ENCODE assay signal across 8 cellular contexts in the genomic region with DNA sequence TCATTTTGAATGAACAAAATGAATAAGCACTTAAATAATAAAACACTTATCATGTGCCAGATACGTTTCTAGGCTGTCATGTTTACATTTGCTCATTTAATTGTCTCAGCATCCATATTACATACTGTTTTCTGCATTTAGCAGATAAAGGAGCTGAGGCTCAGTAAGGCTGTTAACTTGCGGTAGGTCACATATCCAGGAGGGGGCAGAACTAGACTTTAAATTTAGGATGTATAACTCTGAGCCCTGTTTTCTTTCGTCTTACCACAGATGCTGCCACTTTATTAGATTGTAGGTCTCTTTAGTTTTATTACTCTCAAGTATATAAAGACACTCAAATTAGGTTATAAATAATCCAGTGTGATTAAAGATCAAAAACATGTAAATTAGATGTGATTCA. TPM values are rescaled to one million over a fixed set of nuclear protein-coding genes. Genes with fewer than 3 reads are reported as not detected.
DNase-seq lines count a peak whose midpoint lies in the region; ATAC-seq and TF ChIP-seq lines count a peak whose summit lies in the region.

No MANE protein-coding gene starts in this region.

- no peaks in the 10 kb centered on the region for H3K27me3 Mint-ChIP-seq in Caco-2 (ENCODE audit: insufficient read depth, unreplicated experiment)
- no peaks in the 10 kb centered on the region for H3K27me3 Mint-ChIP-seq in GM23338 (ENCODE audit: insufficient read depth, low read depth, poor library complexity)
- H3K27me3 Mint-ChIP-seq in activated T-helper 2 cell treated with anti-CD3 and anti-CD28 coated beads, Interferon-gamma antibody, Interleukin-2, Interleukin-4, amounts not matched to agents 10 μg/mL and 5 μg/mL and 100 μg/mL, durations not matched to agents 14 hours and 24 hours and 36 hours (ENCODE audit: low read depth) = no peaks in the 10 kb centered on the region

- DNase-seq in Caco-2 (peak in 1 of 2 experiments; percentile 59), GM23338 (ENCODE audit: low spot score) (peak; percentile 71), fibroblast of mammary gland (ENCODE audit: low read depth) (peak; percentile 40), upper lobe of right lung (no peak), retina (no peak)
- DNase-seq in stimulated activated CD4-positive, alpha-beta T cell treated with anti-CD3 and anti-CD28 coated beads, Interleukin-2, amount 100 ng/mL, for 24 hours = no peak
- DNase-seq in activated T-helper 2 cell treated with anti-CD3 and anti-CD28 coated beads, Interferon-gamma antibody, Interleukin-2, Interleukin-4, amounts not matched to agents 10 μg/mL and 5 μg/mL and 100 μg/mL, durations not matched to agents 14 hours and 24 hours and 36 hours (ENCODE audit: low spot score) = no peak

- no peak overlapping the region for H3K4me3 ChIP-seq in Caco-2 (ENCODE audit: low read depth, low read length)
- H3K4me3 ChIP-seq in GM23338 = no peak overlapping the region
- no peak overlapping the region for H3K4me3 ChIP-seq in OCI-LY3 (ENCODE audit: low read length)
- H3K4me3 ChIP-seq in fibroblast of mammary gland (ENCODE audit: control insufficient read depth, low read depth, low read length) = no peak overlapping the region
- no peak overlapping the region for H3K4me3 ChIP-seq in upper lobe of right lung

- H3K4me2 ChIP-seq in GM23338 = no peak overlapping the region
- H3K4me2 ChIP-seq in OCI-LY3 (ENCODE audit: low read length) = no peak overlapping the region

- H3K79me2 ChIP-seq in GM23338 (replicated peaks; ENCODE audit: insufficient read depth) (no peaks in the 10 kb centered on the region), OCI-LY3 (ENCODE audit: low read length) (no peaks in the 10 kb centered on the region)

- H3K4me1 ChIP-seq in Caco-2 = no peaks in the 10 kb centered on the region
- no peaks in the 10 kb centered on the region for H3K4me1 ChIP-seq in GM23338 (ENCODE audit: insufficient read depth)
- no peaks in the 10 kb centered on the region for H3K4me1 ChIP-seq in OCI-LY3 (ENCODE audit: low read length)
- no peaks in the 10 kb centered on the region for H3K4me1 ChIP-seq in upper lobe of right lung

- H3K4me3 Mint-ChIP-seq in Caco-2 (ENCODE audit: unreplicated experiment) = no peak overlapping the region
- H3K4me3 Mint-ChIP-seq in GM23338 = no peak overlapping the region
- no peak overlapping the region for H3K4me3 Mint-ChIP-seq in activated T-helper 2 cell treated with anti-CD3 and anti-CD28 coated beads, Interferon-gamma antibody, Interleukin-2, Interleukin-4, amounts not matched to agents 10 μg/mL and 5 μg/mL and 100 μg/mL, durations not matched to agents 14 hours and 24 hours and 36 hours (ENCODE audit: low read depth)

- CTCF ChIA-PET in Caco-2 (lab: Charles Lee) = interaction anchor here (0.6 to 2.6 kb wide), 5 partner anchors 29 to 106 kb away, joined by 3 to 73 read pairs (median 4); partner anchors contain the start of gene TWF1

- no peaks in the 10 kb centered on the region for H3K9me2 ChIP-seq in GM23338 (ENCODE audit: insufficient read depth)

- POLR2A ChIA-PET in Caco-2 (lab: Charles Lee) = interaction anchor here (0.5 to 1.0 kb wide), 3 partner anchors 29 to 106 kb away, joined by 3 to 5 read pairs (median 4); partner anchors contain the start of gene TWF1

- ATAC-seq in GM23338 (peak; percentile 88), upper lobe of right lung (peak; percentile 65)

- H3K27me3 ChIP-seq in Caco-2 (replicated peaks; ENCODE audit: control insufficient read depth, insufficient read depth, low read length) (no peaks in the 10 kb centered on the region), GM23338 (ENCODE audit: insufficient read depth) (no peaks in the 10 kb centered on the region), OCI-LY3 (ENCODE audit: low read depth, low read length) (no peaks in the 10 kb centered on the region), upper lobe of right lung (no peaks in the 10 kb centered on the region)

- H3K9ac ChIP-seq in OCI-LY3 (ENCODE audit: low read length) = no peak overlapping the region

- H3K9me3 Mint-ChIP-seq in Caco-2 (ENCODE audit: unreplicated experiment) (no peaks in the 10 kb centered on the region), GM23338 (no peaks in the 10 kb centered on the region)
- no peaks in the 10 kb centered on the region for H3K9me3 Mint-ChIP-seq in activated T-helper 2 cell treated with anti-CD3 and anti-CD28 coated beads, Interferon-gamma antibody, Interleukin-2, Interleukin-4, amounts not matched to agents 10 μg/mL and 5 μg/mL and 100 μg/mL, durations not matched to agents 14 hours and 24 hours and 36 hours

- H3K27ac Mint-ChIP-seq in Caco-2 (ENCODE audit: unreplicated experiment) (no peak overlapping the region), GM23338 (no peak overlapping the region)
- no peak overlapping the region for H3K27ac Mint-ChIP-seq in activated T-helper 2 cell treated with anti-CD3 and anti-CD28 coated beads, Interferon-gamma antibody, Interleukin-2, Interleukin-4, amounts not matched to agents 10 μg/mL and 5 μg/mL and 100 μg/mL, durations not matched to agents 14 hours and 24 hours and 36 hours

- H3K36me3 Mint-ChIP-seq in Caco-2 (ENCODE audit: insufficient read depth, unreplicated experiment) = no peaks in the 10 kb centered on the region
- peaks cover 3% of the 10 kb centered on the region; the same call in 1 of the 3 replicates for H3K36me3 Mint-ChIP-seq in GM23338 (ENCODE audit: low read depth)
- peaks cover 32% of the 10 kb centered on the region for H3K36me3 Mint-ChIP-seq in activated T-helper 2 cell treated with anti-CD3 and anti-CD28 coated beads, Interferon-gamma antibody, Interleukin-2, Interleukin-4, amounts not matched to agents 10 μg/mL and 5 μg/mL and 100 μg/mL, durations not matched to agents 14 hours and 24 hours and 36 hours (ENCODE audit: low read depth)

- H3K4me1 Mint-ChIP-seq in Caco-2 (ENCODE audit: low read depth, unreplicated experiment) (no peaks in the 10 kb centered on the region), GM23338 (no peaks in the 10 kb centered on the region)
- no peaks in the 10 kb centered on the region for H3K4me1 Mint-ChIP-seq in activated T-helper 2 cell treated with anti-CD3 and anti-CD28 coated beads, Interferon-gamma antibody, Interleukin-2, Interleukin-4, amounts not matched to agents 10 μg/mL and 5 μg/mL and 100 μg/mL, durations not matched to agents 14 hours and 24 hours and 36 hours (ENCODE audit: low read depth)

- H3K36me3 ChIP-seq in Caco-2 (ENCODE audit: control insufficient read depth, insufficient read depth, low read length) = no peaks in the 10 kb centered on the region
- H3K36me3 ChIP-seq in GM23338 (ENCODE audit: insufficient read depth) = no peaks in the 10 kb centered on the region; the same call in 1 of the 2 replicates
- H3K36me3 ChIP-seq in OCI-LY3 (replicated peaks; ENCODE audit: low read depth, low read length) = peaks cover 38% of the 10 kb centered on the region
- peaks cover 83% of the 10 kb centered on the region for H3K36me3 ChIP-seq in upper lobe of right lung

- no TSS peak for BruUV-seq in Caco-2 (replicated peaks; lab: Mats Ljungman, UMichigan)

- H2AFZ ChIP-seq in GM23338 (no peak overlapping the region), OCI-LY3 (ENCODE audit: low read depth, low read length) (no peak overlapping the region)

- H4K20me1 ChIP-seq in GM23338 (replicated peaks; ENCODE audit: insufficient read depth) (no peaks in the 10 kb centered on the region), OCI-LY3 (ENCODE audit: insufficient read depth, low read length) (no peaks in the 10 kb centered on the region)

- no peaks in the 10 kb centered on the region for H3F3A ChIP-seq in GM23338 (replicated peaks; ENCODE audit: low read depth)

- intact Hi-C loops in Caco-2 (cut with micrococcal nuclease; ENCODE audit: unreplicated experiment) = loop anchor here (1.0 to 5.0 kb wide), 4 partner anchors 29 to 162 kb away; no protein-coding TSS in a partner anchor
- intact Hi-C loops in upper lobe of right lung (cut with DNase I) = no loop called here
- intact Hi-C loops in activated T-helper 2 cell treated with anti-CD3 and anti-CD28 coated beads, Interferon-gamma antibody, Interleukin-2, Interleukin-4, amounts not matched to agents 10 μg/mL and 5 μg/mL and 100 μg/mL, durations not matched to agents 14 hours and 24 hours and 36 hours (cut with micrococcal nuclease) = loop anchor here (1.0 kb wide), 1 partner anchor 106 kb away; no protein-coding TSS in a partner anchor

- TF ChIP-seq CTCF in Caco-2 (IDR thresholded peaks at IDR 0.05; ENCODE audit: insufficient read depth in 1 of 2, low read depth in 1 of 2, low read length in 1 of 2, severe bottlenecking in 1 of 2, unreplicated experiment in 1 of 2) (peak; percentile 69 to 83), GM23338 (conservative IDR thresholded peaks at IDR 0.05; ENCODE audit: low read depth in 2 of 2) (peak; percentile 62 to 69), OCI-LY3 (IDR thresholded peaks at IDR 0.05; ENCODE audit: low read depth, low read length) (peak; percentile 60), fibroblast of mammary gland (conservative IDR thresholded peaks at IDR 0.05; ENCODE audit: control insufficient read depth, insufficient read depth, low read depth, low read length) (peak; percentile 45), upper lobe of right lung (IDR thresholded peaks at IDR 0.05) (peak; percentile 38)

- H3K27ac ChIP-seq in GM23338 (ENCODE audit: low read depth) = no peak overlapping the region
- no peak overlapping the region for H3K27ac ChIP-seq in OCI-LY3 (ENCODE audit: low read length)
- no peak overlapping the region for H3K27ac ChIP-seq in upper lobe of right lung

- H3K9me3 ChIP-seq in Caco-2 = no peaks in the 10 kb centered on the region
- H3K9me3 ChIP-seq in OCI-LY3 (ENCODE audit: insufficient read depth, low read length) = no peaks in the 10 kb centered on the region
- no peaks in the 10 kb centered on the region for H3K9me3 ChIP-seq in upper lobe of right lung

RNA-seq across cellular contexts. Expression of gene IRAK4, which starts 17.7 kb away (rescaled TPM):
- total RNA-seq in Caco-2 (2022) (11.7 and 15.3 TPM in 2 replicates), upper lobe of right lung (18.4 TPM)
- total RNA-seq in GM23338 (2014; rRNA removed; shearing (Covaris generic)) = 7.0 and 12.9 TPM in 2 replicates
- polyA plus RNA-seq in GM23338 (2016; fragmentation: Nextera tagmentation; extraction: Ambion mirVana) = 3.2 and 3.9 TPM in 2 replicates
- 26.5 and 28.5 TPM in 2 replicates for total RNA-seq in activated T-helper 2 cell treated with anti-CD3 and anti-CD28 coated beads, Interferon-gamma antibody, Interleukin-2, Interleukin-4, amounts not matched to agents 10 μg/mL and 5 μg/mL and 100 μg/mL, durations not matched to agents 14 hours and 24 hours and 36 hours

RNA-seq across cellular contexts. Expression of gene PUS7L, which starts 17.9 kb away (rescaled TPM):
- total RNA-seq in Caco-2 (2022) (29.1 and 36.0 TPM in 2 replicates), upper lobe of right lung (11.7 TPM)
- total RNA-seq in GM23338 (2014; rRNA removed; shearing (Covaris generic)) = 27.4 and 36.0 TPM in 2 replicates
- polyA plus RNA-seq in GM23338 (2016; fragmentation: Nextera tagmentation; extraction: Ambion mirVana) = 49.9 and 66.1 TPM in 2 replicates
- 22.8 and 24.4 TPM in 2 replicates for total RNA-seq in activated T-helper 2 cell treated with anti-CD3 and anti-CD28 coated beads, Interferon-gamma antibody, Interleukin-2, Interleukin-4, amounts not matched to agents 10 μg/mL and 5 μg/mL and 100 μg/mL, durations not matched to agents 14 hours and 24 hours and 36 hours

RNA-seq across cellular contexts. Expression of gene TWF1, which starts 29.6 kb away (rescaled TPM):
- 125 and 140 TPM in 2 replicates for total RNA-seq in Caco-2 (2022)
- total RNA-seq in GM23338 (2014; rRNA removed; shearing (Covaris generic)) = 40.4 and 52.1 TPM in 2 replicates
- polyA plus RNA-seq in GM23338 (2016; fragmentation: Nextera tagmentation; extraction: Ambion mirVana) = 29.8 and 31.3 TPM in 2 replicates
- total RNA-seq in upper lobe of right lung = 52.1 TPM
- 21.6 and 22.3 TPM in 2 replicates for total RNA-seq in activated T-helper 2 cell treated with anti-CD3 and anti-CD28 coated beads, Interferon-gamma antibody, Interleukin-2, Interleukin-4, amounts not matched to agents 10 μg/mL and 5 μg/mL and 100 μg/mL, durations not matched to agents 14 hours and 24 hours and 36 hours

RNA-seq across cellular contexts. Expression of gene TMEM117, which starts 59.4 kb away (rescaled TPM):
- 28.0 and 34.1 TPM in 2 replicates for total RNA-seq in Caco-2 (2022)
- 1.6 and 4.1 TPM in 2 replicates for total RNA-seq in GM23338 (2014; rRNA removed; shearing (Covaris generic))
- polyA plus RNA-seq in GM23338 (2016; fragmentation: Nextera tagmentation; extraction: Ambion mirVana) = 0.94 and 1.5 TPM in 2 replicates
- total RNA-seq in upper lobe of right lung = 4.6 TPM
- 1.0 and 1.3 TPM in 2 replicates for total RNA-seq in activated T-helper 2 cell treated with anti-CD3 and anti-CD28 coated beads, Interferon-gamma antibody, Interleukin-2, Interleukin-4, amounts not matched to agents 10 μg/mL and 5 μg/mL and 100 μg/mL, durations not matched to agents 14 hours and 24 hours and 36 hours

Comparison
In these comparisons a context has a peak if more than half of its experiments do, and no peak if none do; other contexts are left out.
1. DNase-seq: peak in GM23338 (single experiment) and fibroblast of mammary gland (single experiment); none in upper lobe of right lung (single experiment), retina (single experiment), stimulated activated CD4-positive, alpha-beta T cell treated with anti-CD3 and anti-CD28 coated beads, Interleukin-2, amount 100 ng/mL, for 24 hours (0 of 2) and activated T-helper 2 cell treated with anti-CD3 and anti-CD28 coated beads, Interferon-gamma antibody, Interleukin-2, Interleukin-4, amounts not matched to agents 10 μg/mL and 5 μg/mL and 100 μg/mL, durations not matched to agents 14 hours and 24 hours and 36 hours (single experiment).
2. Peak in every context shown above with its lines, with median percentiles within 50 percentile points of each other: CTCF ChIP-seq.